In the genomic region with DNA sequence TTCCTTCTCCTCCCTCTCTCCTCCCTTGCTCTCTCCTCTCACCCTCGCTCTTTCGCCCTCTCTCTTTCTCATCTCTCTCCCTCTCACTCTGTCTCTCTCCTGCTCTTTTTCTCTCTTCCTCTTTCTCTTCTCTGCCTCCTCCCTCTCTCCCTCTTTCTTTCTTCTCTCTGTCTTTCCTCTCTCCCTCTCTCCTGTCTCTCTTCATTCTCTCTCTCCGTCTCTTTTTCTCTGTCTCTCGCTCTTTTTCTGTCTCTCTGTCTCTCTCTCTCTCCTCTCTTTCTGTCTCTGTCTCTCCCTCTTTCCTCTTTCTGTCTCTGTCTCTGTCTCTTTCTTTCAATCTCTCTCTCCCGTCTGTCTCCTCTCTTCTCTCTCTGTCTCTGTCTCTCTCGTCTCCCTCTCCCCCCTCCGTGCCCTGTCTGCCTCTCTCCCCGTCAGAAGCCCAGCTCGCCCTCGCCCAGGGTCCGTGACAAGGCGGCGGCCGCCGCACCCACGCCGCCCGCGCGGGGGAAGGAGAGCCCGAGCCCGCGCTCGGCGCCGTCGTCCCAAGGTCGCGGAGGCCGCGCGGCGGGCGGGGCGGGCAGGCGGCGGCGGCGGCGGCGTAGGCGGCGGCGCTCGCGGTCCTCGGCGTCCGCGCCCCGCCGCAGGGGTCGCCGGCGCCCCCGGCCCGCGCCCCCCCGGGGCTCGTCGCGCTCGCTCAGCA, we compare ENCODE assay signal across 10 cellular contexts. TPM values are rescaled to one million over a fixed set of nuclear protein-coding genes. Genes with fewer than 3 reads are reported as not detected.
DNase-seq lines count a peak whose midpoint lies in the region; ATAC-seq, FAIRE-seq and TF ChIP-seq lines count a peak whose summit lies in the region.
"Had no signal": no experiment of that assay in that cellular context is flagged by ENCODE, and none has a peak within 500 bp of the region (broad histone marks: within the 10 kb centered on the region; RNA-seq: fewer than 3 reads in every experiment).

No MANE protein-coding gene starts in this region.

- ATAC-seq in HG03280 (IDR thresholded peaks at IDR 0.05; ENCODE audit: unreplicated experiment) (no peak), GM21528 (IDR thresholded peaks at IDR 0.05; ENCODE audit: low FRiP score, unreplicated experiment) (no peak)

- H3K9ac ChIP-seq in adipocyte (ENCODE audit: low read length) (peak overlapping the region; percentile 42), subcutaneous abdominal adipose tissue (ENCODE audit: low read length in 5 of 5) (peak overlapping the region in 4 of 5 donors; percentile 15 to 64 (median 52))

- DNase-seq in T-helper 1 cell (no peak), adipocyte (ENCODE audit: low read depth) (peak; percentile 65), immature natural killer cell (no peak), GM12891 (ENCODE audit: insufficient read length, low spot score) (no peak)
- DNase-seq: T1000 had no signal

- peak overlapping the region; percentile 52 for H3K4me3 Mint-ChIP-seq in T-helper 1 cell treated with Interleukin-12 subunit alpha and Interleukin-12 subunit beta and Interleukin-4 antibody, amounts not matched to agents 30 μg/mL and 1 μg/mL, for 36 hours
- H3K4me3 Mint-ChIP-seq in immature natural killer cell: peak overlapping the region; percentile 54 to 81 (median 77)

- H3K27ac ChIP-seq in subcutaneous abdominal adipose tissue (ENCODE audit: low read depth, low read length): no peak overlapping the region

- H3K9me3 Mint-ChIP-seq in T-helper 1 cell treated with Interleukin-12 subunit alpha and Interleukin-12 subunit beta and Interleukin-4 antibody, amounts not matched to agents 30 μg/mL and 1 μg/mL, for 36 hours: no peaks in the 10 kb centered on the region
- H3K9me3 Mint-ChIP-seq in immature natural killer cell: peaks cover 0 to 1% (median 0%) of the 10 kb centered on the region in 6 donors

- H3K9me3 ChIP-seq in adipocyte (ENCODE audit: control insufficient read depth, low read length): no peaks in the 10 kb centered on the region
- no peaks in the 10 kb centered on the region for H3K9me3 ChIP-seq in subcutaneous abdominal adipose tissue (ENCODE audit: control insufficient read depth in 5 of 5, low read length in 5 of 5)

- H3K27ac Mint-ChIP-seq in T-helper 1 cell treated with Interleukin-12 subunit alpha and Interleukin-12 subunit beta and Interleukin-4 antibody, amounts not matched to agents 30 μg/mL and 1 μg/mL, for 36 hours: no peak overlapping the region
- peak overlapping the region in 2 of 6 donors; percentile 17 to 84 for H3K27ac Mint-ChIP-seq in immature natural killer cell

- no peaks in the 10 kb centered on the region for H3K36me3 Mint-ChIP-seq in T-helper 1 cell treated with Interleukin-12 subunit alpha and Interleukin-12 subunit beta and Interleukin-4 antibody, amounts not matched to agents 30 μg/mL and 1 μg/mL, for 36 hours (ENCODE audit: low read depth)
- no peaks in the 10 kb centered on the region for H3K36me3 Mint-ChIP-seq in immature natural killer cell

- H3K4me3 ChIP-seq in adipocyte (ENCODE audit: low read length) (peak overlapping the region; percentile 66), subcutaneous abdominal adipose tissue (ENCODE audit: low read depth in 1 of 5, low read length in 5 of 5) (peak overlapping the region; percentile 43 to 64 (median 51))

- H3K4me1 ChIP-seq in adipocyte (ENCODE audit: control insufficient read depth, insufficient read depth, low read length) (no peaks in the 10 kb centered on the region), subcutaneous abdominal adipose tissue (ENCODE audit: control insufficient read depth in 5 of 5, insufficient read depth in 5 of 5, low read length in 5 of 5) (peaks cover 0 to 19% (median 10%) of the 10 kb centered on the region in 5 donors)

- H3K4me1 Mint-ChIP-seq in T-helper 1 cell treated with Interleukin-12 subunit alpha and Interleukin-12 subunit beta and Interleukin-4 antibody, amounts not matched to agents 30 μg/mL and 1 μg/mL, for 36 hours (ENCODE audit: low read depth): peaks cover 8% of the 10 kb centered on the region
- peaks cover 6 to 19% of the 10 kb centered on the region in 2 donors for H3K4me1 Mint-ChIP-seq in immature natural killer cell

- FAIRE-seq in GM12891 (lab: Jason Lieb, UNC): no peak
- FAIRE-seq: islet of Langerhans had no signal

- H3K27me3 Mint-ChIP-seq in T-helper 1 cell treated with Interleukin-12 subunit alpha and Interleukin-12 subunit beta and Interleukin-4 antibody, amounts not matched to agents 30 μg/mL and 1 μg/mL, for 36 hours (ENCODE audit: low read depth): peaks cover 61% of the 10 kb centered on the region
- H3K27me3 Mint-ChIP-seq in immature natural killer cell (ENCODE audit: low read depth in 3 of 3): peaks cover 10 to 30% (median 13%) of the 10 kb centered on the region in 3 donors

- H3K27me3 ChIP-seq in adipocyte (replicated peaks; ENCODE audit: control insufficient read depth, insufficient read depth, low read length): peaks cover 12% of the 10 kb centered on the region
- peaks cover 6 to 32% (median 22%) of the 10 kb centered on the region in 5 donors for H3K27me3 ChIP-seq in subcutaneous abdominal adipose tissue (ENCODE audit: control insufficient read depth in 5 of 5, insufficient read depth in 4 of 5, low read length in 5 of 5)

- H3K36me3 ChIP-seq in adipocyte (ENCODE audit: control insufficient read depth, insufficient read depth, low read length, severe bottlenecking): no peaks in the 10 kb centered on the region
- H3K36me3 ChIP-seq in subcutaneous abdominal adipose tissue (ENCODE audit: control insufficient read depth in 5 of 5, insufficient read depth in 5 of 5, low read length in 5 of 5): no peaks in the 10 kb centered on the region

- no peak for TF ChIP-seq POLR2A in GM12891 (IDR thresholded peaks at IDR 0.05; ENCODE audit: low read depth, low read length)

TF ChIP-seq in GM12891, 5 proteins besides CTCF, POLR2A, EP300 and RAD21:
- TF ChIP-seq POLR2AphosphoS5 (IDR thresholded peaks at IDR 0.05; ENCODE audit: low read depth, low read length) (no peak), POU2F2 (IDR thresholded peaks at IDR 0.05; ENCODE audit: low read depth, low read length) (no peak), PAX5 (IDR thresholded peaks at IDR 0.05; ENCODE audit: insufficient read depth, low read length, severe bottlenecking) (no peak), SPI1 (IDR thresholded peaks at IDR 0.05; ENCODE audit: low read depth, low read length) (no peak), TAF1 (IDR thresholded peaks at IDR 0.05; ENCODE audit: low read depth, low read length) (no peak)

RNA-seq across cellular contexts. Expression of gene HSPB1, which starts 21.3 kb away (rescaled TPM):
- polyA plus RNA-seq in immature natural killer cell: 10 to 100 TPM; 11.2 to 49.8 (median 34.6) TPM
- 320 TPM for polyA plus RNA-seq in GM12891 (2012; ENCODE audit: low read depth, missing spikeins)
